Comparison of ENCODE assay signal across 11 cellular contexts in genomic region chr6:45555981-45556771, GRCh38.
A peak's percentile ranks its signal among the peaks of the same experiment; 100 is the strongest.
DNase-seq lines count a peak whose midpoint lies in the region; ATAC-seq, FAIRE-seq and TF ChIP-seq lines count a peak whose summit lies in the region.
"Had no signal": no experiment of that assay in that cellular context is flagged by ENCODE, and none has a peak within 500 bp of the region (broad histone marks: within the 10 kb centered on the region; RNA-seq: fewer than 3 reads in every experiment).

No MANE protein-coding gene starts in this region.

- no peaks in the 10 kb centered on the region for H3K36me3 ChIP-seq in Caco-2 (ENCODE audit: control insufficient read depth, insufficient read depth, low read length)
- no peaks in the 10 kb centered on the region for H3K36me3 ChIP-seq in heart left ventricle
- H3K36me3 ChIP-seq in sigmoid colon = no peaks in the 10 kb centered on the region
- no peaks in the 10 kb centered on the region for H3K36me3 ChIP-seq in PC-9 (ENCODE audit: low read depth)
- H3K36me3 ChIP-seq in kidney (ENCODE audit: control insufficient read depth in 1 of 2, insufficient read depth in 2 of 2, low read length in 2 of 2) = no peaks in the 10 kb centered on the region

- DNase-seq in Caco-2 (peak in 1 of 2 experiments; percentile 8), heart left ventricle (no peak), sigmoid colon (peak; percentile 73), PC-9 (no peak), kidney (no peak)
- no peak for DNase-seq in activated CD4-positive, alpha-beta T cell treated with anti-CD3 and anti-CD28 coated beads, Interleukin-2, amount 50 U/mL, for 4 hours
- DNase-seq: activated naive CD4-positive, alpha-beta T cell treated with Interleukin-2 at 50 U/mL for 16 hours; DMS153 had no signal

- FAIRE-seq in kidney (lab: Jason Lieb, UNC) = no peak

- peaks cover 14% of the 10 kb centered on the region for H3K4me1 Mint-ChIP-seq in Caco-2 (ENCODE audit: low read depth, unreplicated experiment)

- no peaks in the 10 kb centered on the region for H3K27me3 Mint-ChIP-seq in Caco-2 (ENCODE audit: insufficient read depth, unreplicated experiment)
- H3K27me3 Mint-ChIP-seq: stimulated activated naive CD8-positive, alpha-beta T cell treated with anti-CD3 and anti-CD28 coated beads, Interleukin-15, Interleukin-2, amounts not matched to agents 100 ng/mL and 50 ng/mL, for 24 hours had no signal

- CTCF ChIA-PET in Caco-2 (lab: Charles Lee) = no interaction called here
- CTCF ChIA-PET in PC-9 (lab: Charles Lee) = no interaction called here

- TF ChIP-seq POLR2A in heart left ventricle (IDR thresholded peaks at IDR 0.05) (no peak), sigmoid colon (IDR thresholded peaks at IDR 0.05) (no peak)

- H3K36me3 Mint-ChIP-seq in Caco-2 (ENCODE audit: insufficient read depth, unreplicated experiment) = no peaks in the 10 kb centered on the region

- TF ChIP-seq CTCF in Caco-2 (IDR thresholded peaks at IDR 0.05; ENCODE audit: insufficient read depth in 1 of 2, low read depth in 1 of 2, low read length in 1 of 2, severe bottlenecking in 1 of 2, unreplicated experiment in 1 of 2) (no peak), VCaP (conservative IDR thresholded peaks at IDR 0.05) (no peak), heart left ventricle (IDR thresholded peaks at IDR 0.05) (no peak), sigmoid colon (IDR thresholded peaks at IDR 0.05) (no peak), PC-9 (conservative IDR thresholded peaks at IDR 0.05) (no peak), kidney (IDR thresholded peaks at IDR 0.05; ENCODE audit: borderline replicate concordance, extremely low read depth, insufficient read depth) (no peak)

- H3K27ac ChIP-seq in VCaP (peak overlapping the region; percentile 87), heart left ventricle (peak overlapping the region in 8 of 12 donors; percentile 2 to 74 (median 45)), sigmoid colon (peak overlapping the region in 3 of 4 donors; percentile 69 to 82 (median 81)), PC-9 (no peak overlapping the region), kidney (ENCODE audit: low read depth in 2 of 2, low read length in 2 of 2) (no peak overlapping the region)

- H3K4me3 Mint-ChIP-seq in Caco-2 (ENCODE audit: unreplicated experiment) = peak overlapping the region; percentile 46
- H3K4me3 Mint-ChIP-seq: stimulated activated naive CD8-positive, alpha-beta T cell treated with anti-CD3 and anti-CD28 coated beads, Interleukin-15, Interleukin-2, amounts not matched to agents 100 ng/mL and 50 ng/mL, for 24 hours had no signal

- H2AFZ ChIP-seq in PC-9 = no peak overlapping the region

- ATAC-seq in heart left ventricle (peak; percentile 69 to 83 (median 74)), GM19351 (IDR thresholded peaks at IDR 0.05; ENCODE audit: unreplicated experiment) (no peak)

- peaks cover 3% of the 10 kb centered on the region for H3K9me3 Mint-ChIP-seq in Caco-2 (ENCODE audit: unreplicated experiment)

- H3K27me3 ChIP-seq in Caco-2 (replicated peaks; ENCODE audit: control insufficient read depth, insufficient read depth, low read length) (no peaks in the 10 kb centered on the region), heart left ventricle (no peaks in the 10 kb centered on the region), sigmoid colon (no peaks in the 10 kb centered on the region), PC-9 (ENCODE audit: insufficient read depth, low read depth) (no peaks in the 10 kb centered on the region)

- no peaks in the 10 kb centered on the region for H3K9me2 ChIP-seq in PC-9 (ENCODE audit: insufficient read depth)

- no peak overlapping the region for H3K4me2 ChIP-seq in PC-9

- H3K9me3 ChIP-seq in Caco-2 (no peaks in the 10 kb centered on the region), heart left ventricle (no peaks in the 10 kb centered on the region), sigmoid colon (no peaks in the 10 kb centered on the region), PC-9 (ENCODE audit: insufficient read depth, low read depth) (no peaks in the 10 kb centered on the region), kidney (ENCODE audit: control insufficient read depth in 1 of 2, low read length in 2 of 2) (no peaks in the 10 kb centered on the region)

- no peak overlapping the region for H3K4me3 ChIP-seq in Caco-2 (ENCODE audit: low read depth, low read length)
- peak overlapping the region in 10 of 12 donors; percentile 1 to 51 (median 25) for H3K4me3 ChIP-seq in heart left ventricle
- peak overlapping the region in 3 of 4 donors; percentile 21 to 32 (median 22) for H3K4me3 ChIP-seq in sigmoid colon
- H3K4me3 ChIP-seq in PC-9 = no peak overlapping the region
- H3K4me3 ChIP-seq in kidney (ENCODE audit: low read length in 2 of 2) = no peak overlapping the region

- peak in 1 of 4 donors; percentile 53 for TF ChIP-seq EP300 in sigmoid colon (IDR thresholded peaks at IDR 0.05)

- WGBS in heart left ventricle, 4 donors = 36 to 56% (median 39%) methylated on average over 14 of the region's 14 CpGs
- WGBS in sigmoid colon, 2 donors = 26 to 57% methylated on average over 14 of the region's 14 CpGs

- H4K20me1 ChIP-seq in PC-9 (ENCODE audit: insufficient read depth) = no peaks in the 10 kb centered on the region

- H3K4me1 ChIP-seq in Caco-2 (0 out of 2 replicates have a peak, but pooled peaks cover 6% of the 10 kb centered on the region), heart left ventricle (peaks cover 0 to 23% (median 6%) of the 10 kb centered on the region in 12 donors), sigmoid colon (peaks cover 0 to 23% (median 17%) of the 10 kb centered on the region in 4 donors), PC-9 (replicated peaks; ENCODE audit: insufficient read depth) (no peaks in the 10 kb centered on the region), kidney (ENCODE audit: control insufficient read depth in 1 of 2, insufficient read depth in 1 of 2, low read depth in 1 of 2, low read length in 2 of 2) (peaks cover 0 to 5% of the 10 kb centered on the region in 2 donors)

- peak overlapping the region; percentile 17 for H3K27ac Mint-ChIP-seq in Caco-2 (ENCODE audit: unreplicated experiment)
- H3K27ac Mint-ChIP-seq: stimulated activated naive CD8-positive, alpha-beta T cell treated with anti-CD3 and anti-CD28 coated beads, Interleukin-15, Interleukin-2, amounts not matched to agents 100 ng/mL and 50 ng/mL, for 24 hours had no signal

- intact Hi-C loops in Caco-2 (cut with micrococcal nuclease; ENCODE audit: unreplicated experiment) (no loop called here), heart left ventricle (cut with DNase I) (no loop called here), sigmoid colon (cut with DNase I) (loop anchor here (10.0 kb wide), 1 partner anchor 131 kb away; no protein-coding TSS in a partner anchor), PC-9 (cut with micrococcal nuclease; ENCODE audit: unreplicated experiment) (no loop called here), kidney (cut with DNase I) (no loop called here)

- no peak overlapping the region for H3K9ac ChIP-seq in kidney (ENCODE audit: low read length in 2 of 2)

- no peaks in the 10 kb centered on the region for H3K79me2 ChIP-seq in PC-9 (ENCODE audit: low read depth)

- POLR2A ChIA-PET in Caco-2 (lab: Charles Lee) (no interaction called here), PC-9 (lab: Charles Lee; ENCODE audit: unreplicated experiment) (no interaction called here)

- no TSS peak for BruUV-seq in Caco-2 (replicated peaks; lab: Mats Ljungman, UMichigan)
- no TSS peak for BruUV-seq in PC-9 (replicated peaks; lab: Mats Ljungman, UMichigan)

- H3F3A ChIP-seq in PC-9 (ENCODE audit: insufficient read depth, low read depth) = no peaks in the 10 kb centered on the region

Comparison
In these comparisons a context has a peak if more than half of its experiments do, and no peak if none do; other contexts are left out.
1. H3K4me3 ChIP-seq: peak in heart left ventricle (10 of 12) and sigmoid colon (3 of 4); none in Caco-2 (single experiment), PC-9 (single experiment) and kidney (0 of 2).
2. H3K27ac ChIP-seq: peak in VCaP (single experiment), heart left ventricle (8 of 12) and sigmoid colon (3 of 4); none in PC-9 (single experiment) and kidney (0 of 2).